ENCODE assay signal across 8 cellular contexts in the genomic region with DNA sequence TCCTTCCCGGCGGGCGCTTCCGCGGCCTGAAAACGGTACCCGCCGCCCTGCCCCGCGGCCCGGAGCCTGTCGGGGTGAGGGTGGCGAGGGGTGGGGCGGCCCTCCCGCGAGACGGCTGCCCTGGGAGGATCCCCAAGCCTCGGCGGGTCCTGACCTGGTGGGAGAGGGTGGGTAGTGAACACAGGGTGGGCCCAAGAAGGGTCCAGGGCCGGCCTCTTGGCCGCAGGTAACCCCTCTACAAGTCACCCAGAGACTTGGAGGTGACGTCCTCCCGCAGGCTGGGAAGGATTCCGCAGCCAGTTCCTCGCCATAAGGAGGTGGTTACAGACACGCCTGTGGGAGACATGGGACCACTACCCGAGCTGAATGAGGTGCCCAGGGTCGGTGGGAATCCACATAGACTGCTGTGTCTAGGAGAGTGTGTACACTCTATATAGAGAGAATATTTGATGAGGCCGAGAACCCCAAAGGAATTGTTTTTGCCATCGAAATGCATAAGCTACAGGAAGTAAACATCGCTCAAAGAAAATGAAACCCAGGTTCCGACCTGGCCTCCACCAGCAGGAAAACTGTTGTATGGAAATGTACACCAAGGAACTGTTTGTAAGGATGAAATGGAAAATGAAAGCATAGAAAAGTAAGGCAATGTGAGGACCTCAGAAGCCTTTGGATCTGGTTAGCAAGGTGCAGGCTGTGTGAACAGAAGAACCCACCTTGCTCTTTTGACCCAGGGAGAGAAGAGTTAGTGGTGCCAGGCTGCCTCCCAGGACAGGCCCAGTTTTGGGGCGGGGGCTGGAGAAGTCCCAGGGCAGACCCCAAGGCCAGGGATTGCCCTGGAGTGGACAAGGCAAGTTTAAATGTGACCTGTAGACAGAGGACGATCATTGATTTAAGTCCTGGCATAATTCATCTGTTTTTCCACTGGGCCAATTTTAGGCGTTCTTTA. TPM values are rescaled to one million over a fixed set of nuclear protein-coding genes. Genes with fewer than 3 reads are reported as not detected.
DNase-seq lines count a peak whose midpoint lies in the region; ATAC-seq, FAIRE-seq and TF ChIP-seq lines count a peak whose summit lies in the region.

No MANE protein-coding gene starts in this region.

- peak; percentile 49 for DNase-seq in Caki2 (ENCODE audit: low read depth)
- peak; percentile 51 for DNase-seq in testis
- DNase-seq in D721Med (ENCODE audit: insufficient read length, low spot score), result no peak

- H3K9ac ChIP-seq in endocrine pancreas (ENCODE audit: control insufficient read depth, insufficient read depth, low read length), result peak overlapping the region; percentile 82

- H3K4me1 ChIP-seq in endocrine pancreas (ENCODE audit: control insufficient read depth, insufficient read depth, low read length) (peaks cover 5% of the 10 kb centered on the region), mesodermal cell (ENCODE audit: control insufficient read depth, insufficient read depth, low read length, poor library complexity, severe bottlenecking) (peaks cover 4% of the 10 kb centered on the region), testis (peaks cover 3% of the 10 kb centered on the region)

- no peak overlapping the region for H3K27ac ChIP-seq in mesodermal cell (ENCODE audit: low read depth, low read length, severe bottlenecking)
- peak overlapping the region; percentile 97 for H3K27ac ChIP-seq in testis

- H3K4me3 ChIP-seq in WI38 (ENCODE audit: low read depth, low read length), result peak overlapping the region; percentile 92
- H3K4me3 ChIP-seq in endocrine pancreas (ENCODE audit: control insufficient read depth, insufficient read depth, low read length), result peak overlapping the region; percentile 91
- H3K4me3 ChIP-seq in mesodermal cell (ENCODE audit: extremely low read depth, insufficient read depth, low read length, poor library complexity, severe bottlenecking), result peak overlapping the region; percentile 65
- H3K4me3 ChIP-seq in testis, result peak overlapping the region; percentile 85 to 97

- H3K36me3 ChIP-seq in endocrine pancreas (ENCODE audit: control insufficient read depth, insufficient read depth, low read length), result no peaks in the 10 kb centered on the region
- no peaks in the 10 kb centered on the region for H3K36me3 ChIP-seq in mesodermal cell (ENCODE audit: control insufficient read depth, insufficient read depth, low read length)
- no peaks in the 10 kb centered on the region for H3K36me3 ChIP-seq in testis (ENCODE audit: low read depth, missing control alignments)

- TF ChIP-seq POLR2A in testis (IDR thresholded peaks at IDR 0.05), result no peak

- in situ Hi-C loops in Caki2 (cut with HindIII; ENCODE audit: low pct_unique_long_range_greater_than_20kb, low sequenced_read_pairs), result no loop called here

- no peak for FAIRE-seq in D721Med (lab: Jason Lieb, UNC)

- intact Hi-C loops in testis (cut with DNase I; ENCODE audit: low total_unique reads), result no loop called here

- peak; percentile 38 for ATAC-seq in GM19452 (IDR thresholded peaks at IDR 0.05; ENCODE audit: unreplicated experiment)
- peak; percentile 16 for ATAC-seq in HG03457 (IDR thresholded peaks at IDR 0.05; ENCODE audit: unreplicated experiment)

- no peaks in the 10 kb centered on the region for H3K27me3 ChIP-seq in endocrine pancreas (ENCODE audit: control insufficient read depth, insufficient read depth, low read length)
- H3K27me3 ChIP-seq in testis, result no peaks in the 10 kb centered on the region

- WGBS in mesodermal cell (ENCODE audit: insufficient coverage in 2 of 2), 2 experiments, result 27 to 44% methylated on average over 16 to 24 of the region's 35 CpGs
- 3 to 4% methylated on average over 10 to 28 of the region's 35 CpGs for WGBS in testis, 2 donors

- TF ChIP-seq CTCF in WI38 (IDR thresholded peaks at IDR 0.05; ENCODE audit: low read depth, low read length) (no peak), testis (IDR thresholded peaks at IDR 0.05) (no peak), D721Med (IDR thresholded peaks at IDR 0.05; ENCODE audit: insufficient read depth, missing control alignments) (no peak)

- no peaks in the 10 kb centered on the region for H3K9me3 ChIP-seq in endocrine pancreas (ENCODE audit: control insufficient read depth, low read length)
- H3K9me3 ChIP-seq in mesodermal cell (ENCODE audit: control insufficient read depth, low read length), result no peaks in the 10 kb centered on the region
- no peaks in the 10 kb centered on the region for H3K9me3 ChIP-seq in testis

RNA-seq across cellular contexts. Expression of a gene that starts 0.7 kb away (rescaled TPM):
- total RNA-seq in Caki2 (2014; rRNA removed; shearing (Covaris generic); ENCODE audit: low replicate concordance), result 22.0 and 33.1 TPM in 2 replicates
- 29.0 TPM for polyA plus RNA-seq in mesodermal cell (2013, experiment 1 of 2)
- 30.3 TPM for polyA plus RNA-seq in mesodermal cell (2013, experiment 2 of 2)
- 100 to 1,000 TPM in 1 of 2 donors, 10 to 100 TPM in 1; 87.5 to 109 TPM for total RNA-seq in testis
- 130 TPM for polyA plus RNA-seq in testis (ENCODE audit: insufficient read depth, low read depth, low replicate concordance)
